In genomic region chr1:243595527-243596206, GRCh38 we compare ENCODE assay signal across 1 cellular context.
TF ChIP-seq lines count a peak whose summit lies in the region.

No MANE protein-coding gene starts in this region.

TF ChIP-seq in GM12878, 131 proteins besides CTCF, POLR2A, EP300 and RAD21 (continued from another document):
- TF ChIP-seq ZBTB11 (CRISPR knock-in tag; IDR thresholded peaks at IDR 0.05) = no peak
